Comparison of ENCODE assay signal across 9 cellular contexts in genomic region chr4:145679991-145680455, GRCh38. TPM values are rescaled to one million over a fixed set of nuclear protein-coding genes. Genes with fewer than 3 reads are reported as not detected.
DNase-seq lines count a peak whose midpoint lies in the region; ATAC-seq lines count a peak whose summit lies in the region.
"Had no signal": no experiment of that assay in that cellular context is flagged by ENCODE, and none has a peak within 500 bp of the region (broad histone marks: within the 10 kb centered on the region; RNA-seq: fewer than 3 reads in every experiment).

Gene C4orf51, plus strand, starts transcription at chr4:145680146. Its CDS starts 58 bp downstream, at chr4:145680204.

- H3K36me3 ChIP-seq in endocrine pancreas (ENCODE audit: control insufficient read depth, insufficient read depth, low read length) = no peaks in the 10 kb centered on the region

- peaks cover 12 to 14% of the 10 kb centered on the region in 2 donors for H3K9me3 Mint-ChIP-seq in stimulated activated naive CD8-positive, alpha-beta T cell treated with anti-CD3 and anti-CD28 coated beads, Interleukin-15, amount 100 ng/mL, for 72 hours

- no peak for ATAC-seq in stimulated activated naive CD8-positive, alpha-beta T cell treated with anti-CD3 and anti-CD28 coated beads, Interleukin-15, amount 100 ng/mL, for 72 hours
- ATAC-seq in GM18861 (IDR thresholded peaks at IDR 0.05; ENCODE audit: unreplicated experiment) = no peak
- no peak for ATAC-seq in GM21825 (IDR thresholded peaks at IDR 0.05; ENCODE audit: unreplicated experiment)

- no peak within 1 kb of the TSS for H3K9ac ChIP-seq in endocrine pancreas (ENCODE audit: control insufficient read depth, insufficient read depth, low read length)

- peaks cover 22% of the 10 kb centered on the region for H3K27me3 Mint-ChIP-seq in stimulated activated naive CD8-positive, alpha-beta T cell treated with anti-CD3 and anti-CD28 coated beads, Interleukin-15, amount 100 ng/mL, for 72 hours

- peak within 1 kb of the TSS; percentile 23 for H3K4me3 ChIP-seq in endocrine pancreas (ENCODE audit: control insufficient read depth, insufficient read depth, low read length)

- H3K4me1 ChIP-seq in endocrine pancreas (ENCODE audit: control insufficient read depth, insufficient read depth, low read length) = peaks cover 14% of the 10 kb centered on the region

- H3K4me1 Mint-ChIP-seq in stimulated activated naive CD8-positive, alpha-beta T cell treated with anti-CD3 and anti-CD28 coated beads, Interleukin-15, amount 100 ng/mL, for 72 hours = no peaks in the 10 kb centered on the region

- no peaks in the 10 kb centered on the region for H3K9me3 ChIP-seq in endocrine pancreas (ENCODE audit: control insufficient read depth, low read length)

- no peak within 1 kb of the TSS for H3K27ac Mint-ChIP-seq in stimulated activated naive CD8-positive, alpha-beta T cell treated with anti-CD3 and anti-CD28 coated beads, Interleukin-15, amount 100 ng/mL, for 72 hours

- H3K27me3 ChIP-seq in endocrine pancreas (ENCODE audit: control insufficient read depth, insufficient read depth, low read length) = no peaks in the 10 kb centered on the region

- DNase-seq in AG20443 (ENCODE audit: low spot score) (peak; percentile 54), NCI-H1930 (lab: John Stamatoyannopoulos, UW) (peak; percentile 12 to 49), mucosa of gallbladder (ENCODE audit: low spot score) (peak; percentile 50), cerebellum (ENCODE audit: low spot score) (no peak)
- no peak for DNase-seq in stimulated activated naive CD8-positive, alpha-beta T cell treated with anti-CD3 and anti-CD28 coated beads, Interleukin-15, amount 100 ng/mL, for 72 hours

- no peak within 1 kb of the TSS for H3K4me3 Mint-ChIP-seq in stimulated activated naive CD8-positive, alpha-beta T cell treated with anti-CD3 and anti-CD28 coated beads, Interleukin-15, amount 100 ng/mL, for 72 hours

RNA-seq across cellular contexts. Expression of gene C4orf51, which starts in this region (rescaled TPM):
- total RNA-seq in mucosa of gallbladder (not detected), cerebellum (not detected)
- total RNA-seq: temporal lobe had no signal

Comparison
In these comparisons a context has a peak if more than half of its experiments do, and no peak if none do; other contexts are left out.
1. Peak in DNase-seq in mucosa of gallbladder; RNA of the gene not detected or under 1 TPM.
2. DNase-seq: peak in AG20443 (single experiment) and NCI-H1930 (2 of 2); none in stimulated activated naive CD8-positive, alpha-beta T cell treated with anti-CD3 and anti-CD28 coated beads, Interleukin-15, amount 100 ng/mL, for 72 hours (0 of 2) and cerebellum (single experiment).